In genomic region chr4:42167709-42168108, GRCh38 we compare ENCODE assay signal across 1 cellular context.
TF ChIP-seq lines count a peak whose summit lies in the region.

No MANE protein-coding gene starts in this region.

TF ChIP-seq in GM12878, 131 proteins besides CTCF, POLR2A, EP300 and RAD21 (continued from another document and continues in another):
- TF ChIP-seq DPF2 (IDR thresholded peaks at IDR 0.05) = peak; percentile 63; the same call in 1 of the 2 replicates
- TF ChIP-seq CBX5 (IDR thresholded peaks at IDR 0.05; ENCODE audit: low read depth) = 0 out of 2 replicates have a peak, but pooled peaks have one; percentile 64
- TF ChIP-seq NBN (IDR thresholded peaks at IDR 0.05) = 0 out of 2 replicates have a peak, but pooled peaks have one; percentile 26
- TF ChIP-seq ZBTB33 (IDR thresholded peaks at IDR 0.05) = no peak
- no peak for TF ChIP-seq ZNF207 (IDR thresholded peaks at IDR 0.05; ENCODE audit: borderline replicate concordance)
- TF ChIP-seq CEBPB (IDR thresholded peaks at IDR 0.05; ENCODE audit: borderline replicate concordance in 1 of 2, low read depth in 2 of 2, low read length in 2 of 2) = peak in 1 of 2 experiments; percentile 69; a peak in 1 of 4 replicates
- peak; percentile 92 for TF ChIP-seq PAX5 (IDR thresholded peaks at IDR 0.05; ENCODE audit: borderline replicate concordance, low read depth, low read length)
- TF ChIP-seq SP1 (IDR thresholded peaks at IDR 0.05; ENCODE audit: low read depth, low read length) = peak; percentile 52
- peak; percentile 56; the same call in 1 of the 2 replicates for TF ChIP-seq PML (IDR thresholded peaks at IDR 0.05; ENCODE audit: low read length)
- TF ChIP-seq TBL1XR1 (IDR thresholded peaks at IDR 0.05; ENCODE audit: low read depth, low read length) = peak; percentile 94
- no peak; the same call in 1 of the 2 replicates for TF ChIP-seq JUND (IDR thresholded peaks at IDR 0.05; ENCODE audit: low read depth, low read length)
- TF ChIP-seq IRF4 (IDR thresholded peaks at IDR 0.05; ENCODE audit: low read depth, low read length) = peak; percentile 94
- peak; percentile 75; the same call in 1 of the 2 replicates for TF ChIP-seq CBFB (IDR thresholded peaks at IDR 0.05; ENCODE audit: low read depth)
- peak; percentile 87 for TF ChIP-seq FOXM1 (IDR thresholded peaks at IDR 0.05; ENCODE audit: low read depth, low read length)
- TF ChIP-seq ATF7 (IDR thresholded peaks at IDR 0.05; ENCODE audit: low read depth) = peak; percentile 84
- TF ChIP-seq BHLHE40 (IDR thresholded peaks at IDR 0.05; ENCODE audit: borderline replicate concordance in 1 of 2, low read depth in 2 of 2, low read length in 1 of 2) = peak; percentile 83 to 89
- peak; percentile 42; the same call in 1 of the 2 replicates for TF ChIP-seq MXI1 (IDR thresholded peaks at IDR 0.05; ENCODE audit: low read depth, low read length)
- TF ChIP-seq SPI1 (IDR thresholded peaks at IDR 0.05; ENCODE audit: borderline replicate concordance, insufficient read depth, low read depth, low read length) = peak; percentile 52; the same call in 1 of the 2 replicates
- peak; percentile 91 for TF ChIP-seq BCL11A (IDR thresholded peaks at IDR 0.05; ENCODE audit: low read depth, low read length)
- TF ChIP-seq RUNX3 (IDR thresholded peaks at IDR 0.05; ENCODE audit: low read length) = peak; percentile 99
- TF ChIP-seq GABPA (IDR thresholded peaks at IDR 0.05; ENCODE audit: low read depth) = peak; percentile 52
- TF ChIP-seq SKIL (IDR thresholded peaks at IDR 0.05; ENCODE audit: low read depth, poor library complexity, severe bottlenecking) = peak; percentile 69
- peak; percentile 71 to 87 for TF ChIP-seq IKZF2 (IDR thresholded peaks at IDR 0.05)
- no peak for TF ChIP-seq IRF5 (IDR thresholded peaks at IDR 0.05; ENCODE audit: borderline replicate concordance)
- TF ChIP-seq ZBTB11 (CRISPR knock-in tag; IDR thresholded peaks at IDR 0.05) = no peak
- no peak for TF ChIP-seq IRF3 (IDR thresholded peaks at IDR 0.05)
- peak; percentile 69 for TF ChIP-seq IKZF1 (conservative IDR thresholded peaks at IDR 0.05)
- TF ChIP-seq ZNF687 (IDR thresholded peaks at IDR 0.05) = no peak
- TF ChIP-seq CUX1 (IDR thresholded peaks at IDR 0.05; ENCODE audit: insufficient replicate concordance, low read depth, low read length) = peak; percentile 31
- TF ChIP-seq ZNF24 (IDR thresholded peaks at IDR 0.05) = 0 out of 2 replicates have a peak, but pooled peaks have one; percentile 39
- no peak for TF ChIP-seq CBX3 (IDR thresholded peaks at IDR 0.05; ENCODE audit: borderline replicate concordance, low read depth)
- peak; percentile 83 for TF ChIP-seq MTA2 (IDR thresholded peaks at IDR 0.05; ENCODE audit: low read depth)
- TF ChIP-seq ATF2 (IDR thresholded peaks at IDR 0.05; ENCODE audit: low read length) = peak; percentile 92
- peak; percentile 72 for TF ChIP-seq PBX3 (IDR thresholded peaks at IDR 0.05; ENCODE audit: insufficient replicate concordance, low read depth, low read length)
- TF ChIP-seq SRF (IDR thresholded peaks at IDR 0.05; ENCODE audit: low read depth in 2 of 2, low read length in 2 of 2) = peak in 1 of 2 experiments; percentile 42; a peak in 1 of 4 replicates
